10 cellular contexts compared by ENCODE assay signal in genomic region chrX:102832661-102833060, GRCh38.
DNase-seq lines count a peak whose midpoint lies in the region; ATAC-seq lines count a peak whose summit lies in the region.
"Had no signal": no experiment of that assay in that cellular context is flagged by ENCODE, and none has a peak within 500 bp of the region (broad histone marks: within the 10 kb centered on the region; RNA-seq: fewer than 3 reads in every experiment).

No MANE protein-coding gene starts in this region.

- H3K9me3 ChIP-seq in GM23248 (ENCODE audit: low read depth): no peaks in the 10 kb centered on the region
- H3K9me3 ChIP-seq: sigmoid colon had no signal

- H3K4me1 ChIP-seq in GM23248 (ENCODE audit: insufficient read depth): peaks cover 8% of the 10 kb centered on the region; the same call in 1 of the 2 replicates
- H3K4me1 ChIP-seq: sigmoid colon had no signal

- no peaks in the 10 kb centered on the region for H3K27me3 Mint-ChIP-seq in activated T-helper 2 cell treated with anti-CD3 and anti-CD28 coated beads, Interferon-gamma antibody, Interleukin-2, Interleukin-4, amounts not matched to agents 10 μg/mL and 5 μg/mL and 100 μg/mL, durations not matched to agents 14 hours and 24 hours and 36 hours (ENCODE audit: low read depth)

- intact Hi-C loops in activated T-helper 2 cell treated with anti-CD3 and anti-CD28 coated beads, Interferon-gamma antibody, Interleukin-2, Interleukin-4, amounts not matched to agents 10 μg/mL and 5 μg/mL and 100 μg/mL, durations not matched to agents 14 hours and 24 hours and 36 hours (cut with micrococcal nuclease): no loop called here

- H3K9me3 Mint-ChIP-seq in activated T-helper 2 cell treated with anti-CD3 and anti-CD28 coated beads, Interferon-gamma antibody, Interleukin-2, Interleukin-4, amounts not matched to agents 10 μg/mL and 5 μg/mL and 100 μg/mL, durations not matched to agents 14 hours and 24 hours and 36 hours: no peaks in the 10 kb centered on the region

- H3F3A ChIP-seq in GM23248 (ENCODE audit: insufficient read depth): peaks cover 14% of the 10 kb centered on the region; the same call in 1 of the 2 replicates

- H3K27ac Mint-ChIP-seq in activated T-helper 2 cell treated with anti-CD3 and anti-CD28 coated beads, Interferon-gamma antibody, Interleukin-2, Interleukin-4, amounts not matched to agents 10 μg/mL and 5 μg/mL and 100 μg/mL, durations not matched to agents 14 hours and 24 hours and 36 hours: no peak overlapping the region

- H3K27me3 ChIP-seq in GM23248 (replicated peaks; ENCODE audit: insufficient read depth): no peaks in the 10 kb centered on the region
- H3K27me3 ChIP-seq: sigmoid colon had no signal

- no peak overlapping the region for H3K4me3 Mint-ChIP-seq in activated T-helper 2 cell treated with anti-CD3 and anti-CD28 coated beads, Interferon-gamma antibody, Interleukin-2, Interleukin-4, amounts not matched to agents 10 μg/mL and 5 μg/mL and 100 μg/mL, durations not matched to agents 14 hours and 24 hours and 36 hours (ENCODE audit: low read depth)

- H4K20me1 ChIP-seq in GM23248 (ENCODE audit: insufficient read depth): no peaks in the 10 kb centered on the region

- H3K9me2 ChIP-seq in GM23248 (ENCODE audit: insufficient read depth): no peaks in the 10 kb centered on the region

- no peak for ATAC-seq in HG03097 (IDR thresholded peaks at IDR 0.05; ENCODE audit: low FRiP score, unreplicated experiment)

- H3K27ac ChIP-seq in GM23248: peak overlapping the region; percentile 96
- H3K27ac ChIP-seq: sigmoid colon had no signal

- in situ Hi-C loops in GM23248 (cut with MboI): no loop called here

- H3K79me2 ChIP-seq in GM23248 (ENCODE audit: insufficient read depth): no peaks in the 10 kb centered on the region

- peak overlapping the region; percentile 36; the same call in 1 of the 2 replicates for H2AFZ ChIP-seq in GM23248

- peak overlapping the region; percentile 68 for H3K9ac ChIP-seq in GM23248

- H3K36me3 Mint-ChIP-seq in activated T-helper 2 cell treated with anti-CD3 and anti-CD28 coated beads, Interferon-gamma antibody, Interleukin-2, Interleukin-4, amounts not matched to agents 10 μg/mL and 5 μg/mL and 100 μg/mL, durations not matched to agents 14 hours and 24 hours and 36 hours (ENCODE audit: low read depth): peaks cover 3% of the 10 kb centered on the region

- no peaks in the 10 kb centered on the region for H3K36me3 ChIP-seq in GM23248 (ENCODE audit: low read depth)
- H3K36me3 ChIP-seq: sigmoid colon had no signal

- peak; percentile 85 for DNase-seq in GM23248
- peak; percentile 12 for DNase-seq in NCI-H510A treated with DMSO at 0.1 percent for 48 hours (lab: John Stamatoyannopoulos, UW)
- DNase-seq in fibroblast of gingiva (ENCODE audit: low read depth): peak; percentile 58
- peak; percentile 19 for DNase-seq in pons (ENCODE audit: low spot score)
- DNase-seq in activated CD4-positive, alpha-beta T cell treated with anti-CD3 and anti-CD28 coated beads for 4 hours: no peak
- no peak for DNase-seq in activated T-helper 2 cell treated with anti-CD3 and anti-CD28 coated beads, Interferon-gamma antibody, Interleukin-2, Interleukin-4, amounts not matched to agents 10 μg/mL and 5 μg/mL and 100 μg/mL, durations not matched to agents 14 hours and 24 hours and 36 hours (ENCODE audit: low spot score)
- DNase-seq: activated naive CD4-positive, alpha-beta T cell treated with anti-CD3 and anti-CD28 coated beads, Interleukin-2, amount 50 U/mL, for 16 hours; sigmoid colon; T-helper 2 cell had no signal

- H3K4me1 Mint-ChIP-seq in activated T-helper 2 cell treated with anti-CD3 and anti-CD28 coated beads, Interferon-gamma antibody, Interleukin-2, Interleukin-4, amounts not matched to agents 10 μg/mL and 5 μg/mL and 100 μg/mL, durations not matched to agents 14 hours and 24 hours and 36 hours (ENCODE audit: low read depth): no peaks in the 10 kb centered on the region

- WGBS in GM23248 (ENCODE audit: low coverage in 1 of 2, low lambda C conversion rate in 2 of 2, missing lambda C conversion rate in 2 of 2), 2 experiments: 64 to 69% methylated on average over 5 of the region's 5 CpGs

- 0 out of 2 replicates have a peak overlapping the region, but pooled peaks have one; percentile 32 for H3K4me3 ChIP-seq in GM23248
- H3K4me3 ChIP-seq: sigmoid colon had no signal

- peak overlapping the region; percentile 48 for H3K4me2 ChIP-seq in GM23248 (ENCODE audit: unreplicated experiment)

Comparison
In these comparisons a context has a peak if more than half of its experiments do, and no peak if none do; other contexts are left out.
1. DNase-seq: peak in GM23248 (single experiment), NCI-H510A treated with DMSO at 0.1 percent for 48 hours (single experiment), fibroblast of gingiva (single experiment) and pons (single experiment); none in activated CD4-positive, alpha-beta T cell treated with anti-CD3 and anti-CD28 coated beads for 4 hours (0 of 2) and activated T-helper 2 cell treated with anti-CD3 and anti-CD28 coated beads, Interferon-gamma antibody, Interleukin-2, Interleukin-4, amounts not matched to agents 10 μg/mL and 5 μg/mL and 100 μg/mL, durations not matched to agents 14 hours and 24 hours and 36 hours (single experiment).